In genomic region chr15:36362508-36362907, GRCh38 we compare ENCODE assay signal across 16 cellular contexts.
DNase-seq lines count a peak whose midpoint lies in the region; ATAC-seq and TF ChIP-seq lines count a peak whose summit lies in the region.
"Had no signal": no experiment of that assay in that cellular context is flagged by ENCODE, and none has a peak within 500 bp of the region (broad histone marks: within the 10 kb centered on the region; RNA-seq: fewer than 3 reads in every experiment).

No MANE protein-coding gene starts in this region.

- H3K27ac ChIP-seq in HCT116 (ENCODE audit: low read depth, low read length) (no peak overlapping the region), brain microvascular endothelial cell (peak overlapping the region; percentile 17), smooth muscle cell (ENCODE audit: low read depth) (peak overlapping the region; percentile 64), coronary artery (no peak overlapping the region), stomach (no peak overlapping the region)
- H3K27ac ChIP-seq: BLaER1, body of pancreas, testis, WERI-Rb-1 had no signal

- intact Hi-C loops in HCT116 (cut with micrococcal nuclease), result no loop called here
- intact Hi-C loops in stomach (cut with DNase I; ENCODE audit: low total_unique reads), result no loop called here

- BruUV-seq in HCT116 (replicated peaks; lab: Mats Ljungman, UMichigan), result no TSS peak

- TF ChIP-seq POLR2A in HCT116 (IDR thresholded peaks at IDR 0.05; ENCODE audit: borderline replicate concordance, extremely low read depth, insufficient read depth, insufficient read length) (no peak), stomach (IDR thresholded peaks at IDR 0.05) (no peak)

- no peaks in the 10 kb centered on the region for H3K79me2 ChIP-seq in HCT116 (ENCODE audit: insufficient read depth, low read length)
- H3K79me2 ChIP-seq in smooth muscle cell (ENCODE audit: low read depth), result no peaks in the 10 kb centered on the region

- H2AFZ ChIP-seq in HCT116 (ENCODE audit: low read depth, low read length, poor library complexity, severe bottlenecking) (peak overlapping the region; percentile 42), smooth muscle cell (ENCODE audit: low read depth) (no peak overlapping the region)

- H3K4me1 ChIP-seq in HCT116 (ENCODE audit: control insufficient read depth in 1 of 2, insufficient read depth in 2 of 2, low read length in 2 of 2) (peaks cover 7 to 46% of the 10 kb centered on the region in 2 experiments), smooth muscle cell (ENCODE audit: low read depth) (peaks cover 29% of the 10 kb centered on the region), stomach (peaks cover 0 to 7% (median 2%) of the 10 kb centered on the region in 4 donors)
- H3K4me1 ChIP-seq: body of pancreas, testis had no signal

- no peak overlapping the region for H3K4me3 ChIP-seq in HCT116 (replicated peaks in 1 of 2; ENCODE audit: low read depth in 1 of 2, low read length in 2 of 2)
- no peak overlapping the region for H3K4me3 ChIP-seq in brain microvascular endothelial cell (ENCODE audit: low read depth, low read length)
- H3K4me3 ChIP-seq in smooth muscle cell, result no peak overlapping the region
- no peak overlapping the region for H3K4me3 ChIP-seq in coronary artery
- no peak overlapping the region for H3K4me3 ChIP-seq in stomach
- H3K4me3 ChIP-seq: BLaER1, body of pancreas, testis had no signal

- WGBS in smooth muscle cell (ENCODE audit: low lambda C conversion rate), result 47% methylated on average over 7 of the region's 7 CpGs
- 79 to 95% (median 92%) methylated on average over 7 of the region's 7 CpGs for WGBS in stomach, 5 donors

- no peak for TF ChIP-seq RAD21 in HCT116 (IDR thresholded peaks at IDR 0.05; ENCODE audit: low read depth)

- peaks cover 36% of the 10 kb centered on the region for H3F3A ChIP-seq in smooth muscle cell (ENCODE audit: low read depth)

- no peak overlapping the region for H3K9ac ChIP-seq in HCT116 (ENCODE audit: low read length)
- H3K9ac ChIP-seq in smooth muscle cell (ENCODE audit: low read depth), result no peak overlapping the region
- H3K9ac ChIP-seq: BLaER1 had no signal

- H3K27me3 ChIP-seq in HCT116 (ENCODE audit: insufficient read depth, low read length) (no peaks in the 10 kb centered on the region), brain microvascular endothelial cell (replicated peaks) (no peaks in the 10 kb centered on the region), smooth muscle cell (ENCODE audit: low read depth) (no peaks in the 10 kb centered on the region), stomach (no peaks in the 10 kb centered on the region)
- H3K27me3 ChIP-seq: BLaER1, body of pancreas, testis had no signal

- H3K4me2 ChIP-seq in HCT116 (ENCODE audit: low read length) (no peak overlapping the region), smooth muscle cell (peak overlapping the region; percentile 59)
- H3K4me2 ChIP-seq: BLaER1 had no signal

- no peaks in the 10 kb centered on the region for H3K9me2 ChIP-seq in HCT116 (ENCODE audit: insufficient read depth)

- H3K9me3 ChIP-seq in HCT116 (ENCODE audit: control insufficient read depth in 1 of 2, insufficient read depth in 1 of 2, low read depth in 1 of 2, low read length in 2 of 2), result no peaks in the 10 kb centered on the region
- no peaks in the 10 kb centered on the region for H3K9me3 ChIP-seq in smooth muscle cell (replicated peaks; ENCODE audit: low read depth)
- no peaks in the 10 kb centered on the region for H3K9me3 ChIP-seq in stomach
- H3K9me3 ChIP-seq: BLaER1, body of pancreas, testis had no signal

- TF ChIP-seq CTCF in HCT116 (IDR thresholded peaks at IDR 0.05 in 2 of 3, conservative IDR thresholded peaks at IDR 0.05 in 1 of 3; ENCODE audit: borderline replicate concordance in 1 of 3, insufficient read depth in 1 of 3, low read depth in 2 of 3, low read length in 2 of 3) (no peak), brain microvascular endothelial cell (IDR thresholded peaks at IDR 0.05; ENCODE audit: low read depth, low read length, missing control alignments) (no peak), smooth muscle cell (IDR thresholded peaks at IDR 0.05; ENCODE audit: borderline replicate concordance, insufficient read depth, poor library complexity, severe bottlenecking) (no peak), coronary artery (IDR thresholded peaks at IDR 0.05) (no peak), stomach (IDR thresholded peaks at IDR 0.05) (no peak)

- in situ Hi-C loops in brain microvascular endothelial cell (cut with HindIII; ENCODE audit: low pct_ligation_motif_present, low sequenced_read_pairs), result no loop called here

- no peaks in the 10 kb centered on the region for H4K20me1 ChIP-seq in HCT116 (ENCODE audit: insufficient read depth)
- H4K20me1 ChIP-seq in smooth muscle cell (ENCODE audit: low read depth), result no peaks in the 10 kb centered on the region
- H4K20me1 ChIP-seq: BLaER1 had no signal

- POLR2A ChIA-PET in HCT116 (lab: Charles Lee), result no interaction called here

- TF ChIP-seq EP300 in stomach (IDR thresholded peaks at IDR 0.05), result no peak

- DNase-seq in HCT116 (ENCODE audit: low read depth, low spot score), result no peak
- peak; percentile 29 for DNase-seq in brain microvascular endothelial cell
- peak; percentile 79 for DNase-seq in islet precursor cell
- DNase-seq in smooth muscle cell (lab: John Stamatoyannopoulos, UW; ENCODE audit: unreplicated experiment), result no peak
- DNase-seq in coronary artery (ENCODE audit: low spot score), result no peak
- no peak for DNase-seq in DMS79 (lab: John Stamatoyannopoulos, UW)
- no peak for DNase-seq in stomach
- DNase-seq: activated CD4-positive, alpha-beta memory T cell treated with anti-CD3 and anti-CD28 coated beads for 36 hours; activated naive CD4-positive, alpha-beta T cell treated with anti-CD3 and anti-CD28 coated beads, Interleukin-2, amount 10 ng/mL, durations not matched to agents 7 days and 5 days; activated T-cell treated with anti-CD3 and anti-CD28 coated beads, Interleukin-2, amount 50 U/mL, for 1 hour; body of pancreas; RPMI8226; T-cell; testis; WERI-Rb-1 had no signal

- H3K36me3 ChIP-seq in HCT116 (ENCODE audit: control insufficient read depth in 1 of 2, insufficient read depth in 2 of 2, low read length in 2 of 2) (no peaks in the 10 kb centered on the region), brain microvascular endothelial cell (replicated peaks) (no peaks in the 10 kb centered on the region), smooth muscle cell (ENCODE audit: low read depth) (no peaks in the 10 kb centered on the region), stomach (no peaks in the 10 kb centered on the region)
- H3K36me3 ChIP-seq: BLaER1, WERI-Rb-1 had no signal

- RAD21 ChIA-PET in HCT116 (lab: Charles Lee; ENCODE audit: low non-redundant PET in 1 of 2, low total read pairs in 2 of 2, uncharacterized antibody in 2 of 2, unreplicated experiment in 2 of 2), result no interaction called here

- CTCF ChIA-PET in HCT116 (lab: Charles Lee), result no interaction called here

- ATAC-seq in HCT116, result no peak
- ATAC-seq: body of pancreas, T-cell had no signal

TF ChIP-seq in HCT116, 20 proteins besides CTCF, POLR2A, EP300 and RAD21:
- TF ChIP-seq REST (IDR thresholded peaks at IDR 0.05; ENCODE audit: low read depth) (no peak), CBX3 (IDR thresholded peaks at IDR 0.05; ENCODE audit: low read depth) (no peak), SP1 (IDR thresholded peaks at IDR 0.05; ENCODE audit: low read depth) (no peak), ELF1 (IDR thresholded peaks at IDR 0.05; ENCODE audit: borderline replicate concordance, low read depth) (no peak), EZH2phosphoT487 (IDR thresholded peaks at IDR 0.05; ENCODE audit: borderline replicate concordance) (no peak), EZH2 (IDR thresholded peaks at IDR 0.05) (no peak), JUND (IDR thresholded peaks at IDR 0.05) (no peak), SIN3A (IDR thresholded peaks at IDR 0.05; ENCODE audit: low read depth) (no peak), ZNF274 (IDR thresholded peaks at IDR 0.05; ENCODE audit: low read depth, low read length) (no peak)
TF ChIP-seq in HCT116: peak in this region for 0.

Comparison
In these comparisons a context has a peak if more than half of its experiments do, and no peak if none do; other contexts are left out.
1. DNase-seq: peak in brain microvascular endothelial cell (single experiment) and islet precursor cell (single experiment); none in HCT116 (single experiment), smooth muscle cell (single experiment), coronary artery (single experiment), DMS79 (single experiment) and stomach (single experiment).
2. H3K27ac ChIP-seq: peak in brain microvascular endothelial cell (single experiment) and smooth muscle cell (single experiment); none in HCT116 (single experiment), coronary artery (0 of 2) and stomach (0 of 5).